9 cellular contexts compared by ENCODE assay signal in the genomic region with DNA sequence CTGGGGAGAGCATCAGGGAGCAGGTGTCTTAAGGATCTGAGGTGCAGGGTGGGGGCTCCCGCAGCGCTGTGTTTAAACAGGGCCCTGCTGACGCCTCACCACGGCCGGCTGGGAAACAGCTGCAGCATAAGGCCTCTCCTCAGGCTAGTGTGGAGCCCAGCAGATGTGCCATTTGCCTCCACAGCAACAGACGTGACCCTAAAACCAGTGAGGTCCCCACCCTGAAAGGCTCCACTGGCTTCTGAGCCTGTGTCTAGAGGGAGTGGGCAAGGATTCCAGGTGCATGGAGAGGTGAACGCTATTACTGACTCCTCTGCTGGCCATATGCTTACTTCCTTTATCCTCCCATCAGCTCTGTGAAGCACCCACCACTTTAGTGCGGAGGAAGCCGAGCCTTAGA. TPM values are rescaled to one million over a fixed set of nuclear protein-coding genes. Genes with fewer than 3 reads are reported as not detected.
DNase-seq lines count a peak whose midpoint lies in the region; ATAC-seq, FAIRE-seq and TF ChIP-seq lines count a peak whose summit lies in the region.
"Had no signal": no experiment of that assay in that cellular context is flagged by ENCODE, and none has a peak within 500 bp of the region (broad histone marks: within the 10 kb centered on the region; RNA-seq: fewer than 3 reads in every experiment).

No MANE protein-coding gene starts in this region.

- H3K9ac ChIP-seq in smooth muscle cell (ENCODE audit: low read depth): no peak overlapping the region

- no peak for FAIRE-seq in A549 (lab: Jason Lieb, UNC)
- no peak for FAIRE-seq in urothelium cell line (lab: Jason Lieb, UNC)

- H3K9me3 ChIP-seq in A549 (no peaks in the 10 kb centered on the region), breast epithelium (no peaks in the 10 kb centered on the region), smooth muscle cell (replicated peaks; ENCODE audit: low read depth) (no peaks in the 10 kb centered on the region)
- H3K9me3 ChIP-seq: upper lobe of left lung had no signal

- no peaks in the 10 kb centered on the region for H4K20me1 ChIP-seq in smooth muscle cell (ENCODE audit: low read depth)

- no peak overlapping the region for H2AFZ ChIP-seq in smooth muscle cell (ENCODE audit: low read depth)

- whole genome bisulfite sequencing in A549 (ENCODE audit: missing lambda C conversion rate): 87% methylated on average over 8 of the region's 9 CpGs
- 93% methylated on average over 9 of the region's 9 CpGs for WGBS in smooth muscle cell (ENCODE audit: low lambda C conversion rate)

- DNase-seq in A549 (ENCODE audit: low read depth in 1 of 2, low spot score in 1 of 2) (no peak), NCI-H146 (lab: John Stamatoyannopoulos, UW) (peak; percentile 95), breast epithelium (ENCODE audit: low spot score in 2 of 2) (no peak), HPDE6-E6E7 (ENCODE audit: extremely low spot score) (no peak), smooth muscle cell (lab: John Stamatoyannopoulos, UW; ENCODE audit: unreplicated experiment) (no peak), SIG-M5 treated with dmso at 0.1 percent for 504 hours (lab: John Stamatoyannopoulos, UW; ENCODE audit: unreplicated experiment) (no peak), urothelium cell line (ENCODE audit: low spot score) (no peak)

- peaks cover 11% of the 10 kb centered on the region for H3K27me3 Mint-ChIP-seq in nephron (ENCODE audit: low read depth)

- H3K27ac ChIP-seq in A549: peak overlapping the region; percentile 79 to 85
- H3K27ac ChIP-seq in breast epithelium: peak overlapping the region; percentile 87 to 92
- no peak overlapping the region for H3K27ac ChIP-seq in smooth muscle cell (ENCODE audit: low read depth)

- H3K4me2 ChIP-seq in A549: peak overlapping the region; percentile 85
- no peak overlapping the region for H3K4me2 ChIP-seq in smooth muscle cell

- no peak for TF ChIP-seq RAD21 in A549 (conservative IDR thresholded peaks at IDR 0.05 in 1 of 2, IDR thresholded peaks at IDR 0.05 in 1 of 2)

- ATAC-seq in A549: peak; percentile 5 to 11; a peak in 4 of 6 replicates

- H3K9me3 Mint-ChIP-seq in nephron: peaks cover 4% of the 10 kb centered on the region

- H3K4me1 ChIP-seq in A549: peaks cover 31% of the 10 kb centered on the region
- peaks cover 0 to 6% of the 10 kb centered on the region in 2 donors for H3K4me1 ChIP-seq in breast epithelium
- peaks cover 10% of the 10 kb centered on the region for H3K4me1 ChIP-seq in smooth muscle cell (ENCODE audit: low read depth)

- no peak for TF ChIP-seq CTCF in A549 (IDR thresholded peaks at IDR 0.05)
- TF ChIP-seq CTCF in breast epithelium (IDR thresholded peaks at IDR 0.05): no peak
- TF ChIP-seq CTCF in nephron (IDR thresholded peaks at IDR 0.05; ENCODE audit: unreplicated experiment in 3 of 3): no peak
- no peak for TF ChIP-seq CTCF in smooth muscle cell (IDR thresholded peaks at IDR 0.05; ENCODE audit: borderline replicate concordance, insufficient read depth, poor library complexity, severe bottlenecking)

- peak overlapping the region; percentile 86 to 94 (median 89) for H3K27ac Mint-ChIP-seq in nephron

- TF ChIP-seq EP300 in A549 (IDR thresholded peaks at IDR 0.05): no peak

- no peaks in the 10 kb centered on the region for H3K36me3 ChIP-seq in breast epithelium
- no peaks in the 10 kb centered on the region for H3K36me3 ChIP-seq in smooth muscle cell (ENCODE audit: low read depth)
- H3K36me3 ChIP-seq: upper lobe of left lung had no signal

- H3K4me1 Mint-ChIP-seq in nephron: peaks cover 58% of the 10 kb centered on the region

- no peak overlapping the region for H3K4me3 ChIP-seq in A549
- H3K4me3 ChIP-seq in breast epithelium: peak overlapping the region in 1 of 3 donors; percentile 61
- H3K4me3 ChIP-seq in smooth muscle cell: no peak overlapping the region

- H3K27me3 ChIP-seq in breast epithelium (no peaks in the 10 kb centered on the region), smooth muscle cell (ENCODE audit: low read depth) (no peaks in the 10 kb centered on the region)
- H3K27me3 ChIP-seq: upper lobe of left lung had no signal

- H3K4me3 Mint-ChIP-seq in nephron: peak overlapping the region in 1 of 3 experiments; percentile 20

- CTCF ChIA-PET in A549 (lab: Yijun Ruan, JAX): interaction anchor here (0.6 to 17.2 kb wide), 6 partner anchors 7 to 112 kb away, joined by 3 to 487 read pairs (median 4); a partner anchor contains a TSS

- no peaks in the 10 kb centered on the region for H3F3A ChIP-seq in smooth muscle cell (ENCODE audit: low read depth)

- POLR2A ChIA-PET in A549 (lab: Yijun Ruan, JAX): interaction anchor here (1.0 to 1.6 kb wide), 3 partner anchors 9 to 48 kb away, joined by 3 to 7 read pairs (median 4); a partner anchor contains a TSS

- TF ChIP-seq POLR2A in A549 (IDR thresholded peaks at IDR 0.05; ENCODE audit: low read length) (no peak), breast epithelium (IDR thresholded peaks at IDR 0.05) (no peak)

- intact Hi-C loops in breast epithelium (cut with DNase I; ENCODE audit: low total_unique reads): no loop called here

- peaks cover 4% of the 10 kb centered on the region for H3K36me3 Mint-ChIP-seq in nephron (ENCODE audit: low read depth)

- no peaks in the 10 kb centered on the region for H3K79me2 ChIP-seq in smooth muscle cell (ENCODE audit: low read depth)

TF ChIP-seq in A549, 52 proteins besides CTCF, POLR2A, EP300 and RAD21:
- TF ChIP-seq ZFP36 (IDR thresholded peaks at IDR 0.05; ENCODE audit: borderline replicate concordance, partially characterized antibody): no peak
- no peak for TF ChIP-seq NFE2L2 (conservative IDR thresholded peaks at IDR 0.05; ENCODE audit: low read length)
- no peak for TF ChIP-seq RCOR1 (IDR thresholded peaks at IDR 0.05; ENCODE audit: low read depth, low read length)
- TF ChIP-seq NR3C1 (IDR thresholded peaks at IDR 0.05): no peak
- no peak for TF ChIP-seq MAFK (IDR thresholded peaks at IDR 0.05; ENCODE audit: partially characterized antibody)
- no peak for TF ChIP-seq ZSCAN20 (CRISPR knock-in tag; IDR thresholded peaks at IDR 0.05)
- no peak for TF ChIP-seq POLR2AphosphoS2 (conservative IDR thresholded peaks at IDR 0.05; ENCODE audit: low read length)
- no peak for TF ChIP-seq HDAC2 (IDR thresholded peaks at IDR 0.05)
- no peak for TF ChIP-seq HEYL (CRISPR knock-in tag; IDR thresholded peaks at IDR 0.05)

RNA-seq across cellular contexts. Expression of a gene that starts 47.8 kb away (rescaled TPM):
- 126 and 131 TPM in 2 replicates for polyA plus RNA-seq in A549 (2011; rRNA removed)
- 33.5 and 40.8 TPM in 2 replicates for polyA plus RNA-seq in A549 (2012; cell fraction: cytosol; rRNA removed)
- polyA plus RNA-seq in A549 (2012; cell fraction: nucleus; rRNA removed): 16.4 and 26.5 TPM in 2 replicates
- 93.2 to 102 TPM (median 101 TPM) in 3 replicates for polyA plus RNA-seq in A549 (2017; fragmentation: RNase III; extraction: RNeasy Plus Mini Kit Qiagen cat#74134 plus additional on column Dnase treatment)
- 36.4 and 37.1 TPM in 2 replicates for polyA minus RNA-seq in A549 (2011; rRNA and poly(A)+ RNA removed)
- total RNA-seq in breast epithelium: 100 to 1,000 TPM in 1 of 3 donors, 10 to 100 TPM in 2; 96.2 to 116 (median 98.3) TPM
- total RNA-seq in smooth muscle cell: 93.3 and 107 TPM in 2 replicates
- 75.2 and 96.0 TPM in 2 replicates for polyA plus RNA-seq in smooth muscle cell
